In the genomic region with DNA sequence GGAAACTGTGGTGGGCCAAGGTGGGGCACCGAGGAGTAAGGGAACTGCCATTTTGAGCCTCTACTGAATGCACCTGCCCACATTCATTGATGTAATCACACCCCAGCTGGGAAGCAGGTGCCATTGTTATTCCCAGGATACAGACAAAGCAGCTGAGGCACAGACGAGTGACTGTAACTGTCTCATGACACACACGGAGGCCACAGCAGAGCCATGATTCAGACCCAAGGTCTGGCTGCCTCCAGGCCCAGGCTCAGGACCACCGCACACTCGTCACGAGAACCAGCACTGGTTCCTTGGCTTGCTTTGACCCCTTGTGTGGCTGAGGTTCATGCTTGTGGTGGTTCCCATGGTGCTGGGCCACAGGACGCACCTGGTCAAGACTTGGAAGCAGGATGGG, we compare ENCODE assay signal across 25 cellular contexts. TPM values are rescaled to one million over a fixed set of nuclear protein-coding genes. Genes with fewer than 3 reads are reported as not detected.
A peak's percentile ranks its signal among the peaks of the same experiment; 100 is the strongest.
DNase-seq lines count a peak whose midpoint lies in the region; FAIRE-seq and TF ChIP-seq lines count a peak whose summit lies in the region.
"Had no signal": no experiment of that assay in that cellular context is flagged by ENCODE, and none has a peak within 500 bp of the region (broad histone marks: within the 10 kb centered on the region; RNA-seq: fewer than 3 reads in every experiment).

No MANE protein-coding gene starts in this region.

- H4K8ac ChIP-seq in H1 (ENCODE audit: extremely low read depth, insufficient read depth, low read length): no peak overlapping the region; the same call in none of the 2 replicates

- peak overlapping the region; percentile 1 for H4K91ac ChIP-seq in H1 (replicated peaks; ENCODE audit: insufficient read length, low read length)

- intact Hi-C loops in adrenal gland (cut with DNase I): loop anchor here in 1 of 2 donors (5.0 kb wide), 1 partner anchor 33 kb away; no protein-coding TSS in a partner anchor

- H3K9me3 Mint-ChIP-seq in activated CD4-positive, alpha-beta T cell treated with anti-CD3 and anti-CD28 coated beads, Interleukin-2, amount 10 ng/mL, durations not matched to agents 7 days and 5 days: no peaks in the 10 kb centered on the region
- H3K9me3 Mint-ChIP-seq: stimulated activated naive CD8-positive, alpha-beta T cell treated with anti-CD3 and anti-CD28 coated beads, Interleukin-15, amount 100 ng/mL, for 72 hours had no signal

- H3K4me1 ChIP-seq in H1 (replicated peaks in 1 of 4; ENCODE audit: control insufficient read depth in 3 of 4, insufficient read depth in 4 of 4, low read length in 3 of 4) (peaks cover 0 to 14% (median 7%) of the 10 kb centered on the region in 4 experiments; a peak in 4 of 7 replicates), adrenal gland (replicated peaks in 1 of 2) (peaks cover 0 to 3% of the 10 kb centered on the region in 2 donors)

- no peak overlapping the region for H2AK5ac ChIP-seq in H1 (ENCODE audit: low read depth, low read length)

- 92% methylated on average over 7 of the region's 7 CpGs; no CpG with 5 or more reads in 1 of the 2 experiments for WGBS in H1 (ENCODE audit: extremely low coverage in 1 of 2, insufficient coverage in 1 of 2, insufficient read length in 1 of 2, insufficient replicate concordance in 2 of 2, low coverage in 1 of 2, low lambda C conversion rate in 2 of 2, missing lambda C conversion rate in 1 of 2), 2 experiments
- 72 to 91% (median 84%) methylated on average over 4 to 7 of the region's 7 CpGs for WGBS in adrenal gland, 4 donors

- CTCF ChIA-PET in H1 (lab: Charles Lee; ENCODE audit: partially characterized antibody): interaction anchor here (0.9 to 6.9 kb wide), 5 partner anchors 11 to 135 kb away, joined by 3 to 40 read pairs (median 8); no protein-coding TSS in a partner anchor
- CTCF ChIA-PET in activated CD4-positive, alpha-beta T cell treated with anti-CD3 and anti-CD28 coated beads, Interleukin-2, amount 10 ng/mL, durations not matched to agents 7 days and 5 days (lab: Charles Lee): interaction anchor here (1.2 to 1.9 kb wide), 3 partner anchors 11 to 119 kb away, joined by 4 to 9 read pairs (median 4); no protein-coding TSS in a partner anchor

- no peaks in the 10 kb centered on the region for H3K36me3 Mint-ChIP-seq in activated CD4-positive, alpha-beta T cell treated with anti-CD3 and anti-CD28 coated beads, Interleukin-2, amount 10 ng/mL, durations not matched to agents 7 days and 5 days (ENCODE audit: low read depth)

- no peaks in the 10 kb centered on the region for H3K79me2 ChIP-seq in H1 (ENCODE audit: control insufficient read depth in 1 of 2, insufficient read depth in 2 of 2, low read length in 2 of 2)

- H2AFZ ChIP-seq in H1 (ENCODE audit: low read length): peak overlapping the region; percentile 72; the same call in 1 of the 2 replicates
- H2AFZ ChIP-seq: GM23248 had no signal

- peak overlapping the region; percentile 62; the same call in 1 of the 2 replicates for H3K18ac ChIP-seq in H1 (ENCODE audit: extremely low read depth, low read length)

- FAIRE-seq in H1 (lab: Jason Lieb, UNC): no peak
- FAIRE-seq: A549 had no signal

- H3K4ac ChIP-seq in H1 (replicated peaks; ENCODE audit: insufficient read length, low read depth, low read length): no peak overlapping the region

- TF ChIP-seq POLR2A in H1 (IDR thresholded peaks at IDR 0.05; ENCODE audit: control extremely low read depth in 1 of 2, low read depth in 2 of 2, low read length in 2 of 2): no peak
- no peak for TF ChIP-seq POLR2A in adrenal gland (IDR thresholded peaks at IDR 0.05)

- no peak overlapping the region for H3K27ac Mint-ChIP-seq in activated CD4-positive, alpha-beta T cell treated with anti-CD3 and anti-CD28 coated beads, Interleukin-2, amount 10 ng/mL, durations not matched to agents 7 days and 5 days
- H3K27ac Mint-ChIP-seq: B cell; stimulated activated naive CD8-positive, alpha-beta T cell treated with anti-CD3 and anti-CD28 coated beads, Interleukin-15, amount 100 ng/mL, for 72 hours had no signal

- no peaks in the 10 kb centered on the region for H3K23me2 ChIP-seq in H1 (ENCODE audit: low read depth, low read length)

- H2BK20ac ChIP-seq in H1 (ENCODE audit: low read length): no peak overlapping the region

- H3K9ac ChIP-seq in H1 (replicated peaks in 1 of 4; ENCODE audit: extremely low read depth in 1 of 4, low read depth in 3 of 4, low read length in 3 of 4): no peak overlapping the region
- H3K9ac ChIP-seq: GM23248 had no signal

- H3K23ac ChIP-seq in H1 (ENCODE audit: insufficient read length): no peak overlapping the region

- H3K14ac ChIP-seq in H1 (ENCODE audit: insufficient read length): no peak overlapping the region

- no peaks in the 10 kb centered on the region for H3K9me3 ChIP-seq in H1 (ENCODE audit: insufficient read depth in 2 of 2, low read depth in 1 of 2, low read length in 1 of 2)
- H3K9me3 ChIP-seq in adrenal gland (replicated peaks in 1 of 3): no peaks in the 10 kb centered on the region
- H3K9me3 ChIP-seq: A549, tibial artery had no signal

- no peak overlapping the region for H3K56ac ChIP-seq in H1 (replicated peaks; ENCODE audit: insufficient read length, low read depth, low read length)

- H3K27me3 ChIP-seq in H1 (replicated peaks in 1 of 4; ENCODE audit: control insufficient read depth in 3 of 4, extremely low read depth in 1 of 4, insufficient read depth in 3 of 4, low read length in 3 of 4) (no peaks in the 10 kb centered on the region), adrenal gland (no peaks in the 10 kb centered on the region)
- H3K27me3 ChIP-seq: tibial artery had no signal

- H3K27ac ChIP-seq in H1 (ENCODE audit: low read depth, low read length) (no peak overlapping the region), adrenal gland (no peak overlapping the region)
- H3K27ac ChIP-seq: A549, coronary artery, GM23248, HL-60, tibial artery had no signal

- peak; percentile 57 for DNase-seq in NCI-H2171 treated with DMSO at 0.1 percent for 48 hours (lab: John Stamatoyannopoulos, UW)
- DNase-seq in NCI-H2171 (lab: John Stamatoyannopoulos, UW): no peak
- DNase-seq in NCI-H69 (lab: John Stamatoyannopoulos, UW): peak; percentile 30
- no peak for DNase-seq in H1 (ENCODE audit: low read depth in 1 of 2, low spot score in 2 of 2)
- no peak for DNase-seq in OCI-M2 (lab: John Stamatoyannopoulos, UW; ENCODE audit: unreplicated experiment)
- DNase-seq in activated CD4-positive, alpha-beta T cell treated with anti-CD3 and anti-CD28 coated beads, Interleukin-2, amount 10 ng/mL, durations not matched to agents 7 days and 5 days: no peak
- no peak for DNase-seq in GDM1 (lab: John Stamatoyannopoulos, UW)
- no peak for DNase-seq in adrenal gland
- DNase-seq: activated gamma-delta T cell treated with Interleukin-2 at 50 U/mL for 16 hours; activated T-cell treated with anti-CD3 and anti-CD28 coated beads, Interleukin-2, amount 50 U/mL, for 1 hour; amniotic stem cell; kidney glomerular epithelial cell; mammary epithelial cell; NCI-H1694 treated with DMSO at 0.1 percent for 48 hours; NCI-H510A; retina; stimulated activated CD4-positive, alpha-beta T cell treated with anti-CD3 and anti-CD28 coated beads, Interleukin-12 subunit alpha, Interleukin-12 subunit beta, amount 100 ng/mL, for 4 hours; stimulated activated naive CD8-positive, alpha-beta T cell treated with anti-CD3 and anti-CD28 coated beads, Interleukin-15, amount 100 ng/mL, for 72 hours; T-helper 9 cell; tibial artery had no signal

- no peaks in the 10 kb centered on the region for H3K36me3 ChIP-seq in H1 (ENCODE audit: control insufficient read depth in 2 of 4, insufficient read depth in 4 of 4, low read length in 3 of 4)
- no peaks in the 10 kb centered on the region for H3K36me3 ChIP-seq in adrenal gland (replicated peaks in 1 of 2)
- H3K36me3 ChIP-seq: tibial artery had no signal

- H3K4me2 ChIP-seq in H1 (ENCODE audit: insufficient read depth in 1 of 2, low read depth in 2 of 2, low read length in 2 of 2): no peak overlapping the region
- H3K4me2 ChIP-seq: A549 had no signal

- H2BK120ac ChIP-seq in H1 (replicated peaks; ENCODE audit: low read depth, low read length): no peak overlapping the region

- no peak for TF ChIP-seq CTCF in H1 (IDR thresholded peaks at IDR 0.05; ENCODE audit: control extremely low read depth in 1 of 3, insufficient read depth in 1 of 3, low read depth in 1 of 3, low read length in 3 of 3)
- no peak for TF ChIP-seq CTCF in adrenal gland (IDR thresholded peaks at IDR 0.05)

- no peak overlapping the region for H2BK5ac ChIP-seq in H1 (ENCODE audit: low read depth, low read length)

- peaks cover 4% of the 10 kb centered on the region for H3K27me3 Mint-ChIP-seq in activated CD4-positive, alpha-beta T cell treated with anti-CD3 and anti-CD28 coated beads, Interleukin-2, amount 10 ng/mL, durations not matched to agents 7 days and 5 days
- H3K27me3 Mint-ChIP-seq: B cell; stimulated activated naive CD8-positive, alpha-beta T cell treated with anti-CD3 and anti-CD28 coated beads, Interleukin-15, amount 100 ng/mL, for 72 hours had no signal

- H3K79me1 ChIP-seq in H1 (ENCODE audit: low read depth, low read length): no peaks in the 10 kb centered on the region

- H3K4me3 ChIP-seq in H1 (ENCODE audit: extremely low read depth in 1 of 4, insufficient read depth in 2 of 4, low read depth in 3 of 4, low read length in 4 of 4): no peak overlapping the region
- no peak overlapping the region for H3K4me3 ChIP-seq in adrenal gland
- H3K4me3 ChIP-seq: A549, coronary artery, GM23248, tibial artery had no signal

- no peak for TF ChIP-seq RAD21 in H1 (IDR thresholded peaks at IDR 0.05 in 1 of 2, conservative IDR thresholded peaks at IDR 0.05 in 1 of 2; ENCODE audit: low read depth in 2 of 2, low read length in 2 of 2)

- H4K20me1 ChIP-seq in H1 (replicated peaks in 1 of 2; ENCODE audit: control insufficient read depth in 1 of 2, insufficient read depth in 2 of 2, low read length in 2 of 2): no peaks in the 10 kb centered on the region

- H3K4me1 Mint-ChIP-seq in activated CD4-positive, alpha-beta T cell treated with anti-CD3 and anti-CD28 coated beads, Interleukin-2, amount 10 ng/mL, durations not matched to agents 7 days and 5 days: peaks cover 8% of the 10 kb centered on the region

- TF ChIP-seq EP300 in H1 (IDR thresholded peaks at IDR 0.05; ENCODE audit: borderline replicate concordance in 1 of 2, low read depth in 2 of 2, low read length in 2 of 2): no peak

- no peak overlapping the region for H3K4me3 Mint-ChIP-seq in activated CD4-positive, alpha-beta T cell treated with anti-CD3 and anti-CD28 coated beads, Interleukin-2, amount 10 ng/mL, durations not matched to agents 7 days and 5 days
- H3K4me3 Mint-ChIP-seq: B cell; stimulated activated naive CD8-positive, alpha-beta T cell treated with anti-CD3 and anti-CD28 coated beads, Interleukin-15, amount 100 ng/mL, for 72 hours had no signal

- H2BK12ac ChIP-seq in H1 (ENCODE audit: low read depth, low read length): peak overlapping the region; percentile 29; the same call in 1 of the 2 replicates

- 0 out of 2 replicates have a peak overlapping the region, but pooled peaks have one; percentile 73 for H2BK15ac ChIP-seq in H1 (ENCODE audit: low read length)

- H4K5ac ChIP-seq in H1 (ENCODE audit: insufficient read length, low read depth, low read length): no peak overlapping the region

- POLR2A ChIA-PET in H1 (lab: Charles Lee; ENCODE audit: partially characterized antibody): interaction anchor here (0.8 to 3.9 kb wide), 4 partner anchors 10 to 53 kb away, joined by 3 to 17 read pairs (median 4); a partner anchor contains a TSS
- POLR2A ChIA-PET in activated CD4-positive, alpha-beta T cell treated with anti-CD3 and anti-CD28 coated beads, Interleukin-2, amount 10 ng/mL, durations not matched to agents 7 days and 5 days (lab: Charles Lee): no interaction called here

RNA-seq across cellular contexts. Expression of a gene that starts 45.6 kb away (rescaled TPM):
- total RNA-seq in H1 (2021; fragmentation: NEBNext Ultra II Directional; extraction: Animal tissue kit (Norgen Biotek cat#: 25700)): 281 and 293 TPM in 2 replicates
- polyA plus RNA-seq in H1 (2011; rRNA removed) (75.1 and 77.5 TPM in 2 replicates), adrenal gland (100 to 1,000 TPM in 1 of 3 donors, 10 to 100 TPM in 2; 27.5 to 108 (median 32.4) TPM)
- polyA plus RNA-seq in H1 (2011; cell fraction: cytosol; rRNA removed): 106 TPM
- 36.4 TPM for polyA plus RNA-seq in H1 (2011; cell fraction: nucleus; rRNA removed)
- 90.8 to 156 TPM (median 113 TPM) in 4 replicates for polyA plus RNA-seq in H1 (2012, experiment 1 of 2)
- polyA plus RNA-seq in H1 (2012, experiment 2 of 2): 23.0 TPM
- 121 TPM for polyA plus RNA-seq in H1 (2013, experiment 1 of 2)
- polyA plus RNA-seq in H1 (2013, experiment 2 of 2): 134 TPM
- polyA minus RNA-seq in H1 (2011; rRNA and poly(A)+ RNA removed): 54.2 and 97.8 TPM in 2 replicates
- 103 TPM for polyA minus RNA-seq in H1 (2011; cell fraction: cytosol; rRNA and poly(A)+ RNA removed)
- polyA minus RNA-seq in H1 (2011; cell fraction: nucleus; rRNA and poly(A)+ RNA removed): 90.3 TPM
- 10 to 100 TPM; 14.2 to 15.5 TPM for total RNA-seq in activated CD4-positive, alpha-beta T cell treated with anti-CD3 and anti-CD28 coated beads, Interleukin-2, amount 10 ng/mL, durations not matched to agents 7 days and 5 days
- 100 to 1,000 TPM in 6 of 8 donors, 10 to 100 TPM in 2; 91.3 to 166 (median 122) TPM for total RNA-seq in adrenal gland

RNA-seq across cellular contexts. Expression of a gene that starts 56.5 kb away (rescaled TPM):
- total RNA-seq in H1 (2021; fragmentation: NEBNext Ultra II Directional; extraction: Animal tissue kit (Norgen Biotek cat#: 25700)): 230 and 255 TPM in 2 replicates
- polyA plus RNA-seq in H1 (2011; rRNA removed) (72.7 and 77.1 TPM in 2 replicates), adrenal gland (10 to 100 TPM; 47.3 to 82.0 (median 78.6) TPM)
- polyA plus RNA-seq in H1 (2011; cell fraction: cytosol; rRNA removed): 76.6 TPM
- 138 TPM for polyA plus RNA-seq in H1 (2011; cell fraction: nucleus; rRNA removed)
- 127 to 202 TPM (median 129 TPM) in 4 replicates for polyA plus RNA-seq in H1 (2012, experiment 1 of 2)
- polyA plus RNA-seq in H1 (2012, experiment 2 of 2): 64.9 TPM
- 434 TPM for polyA plus RNA-seq in H1 (2013, experiment 1 of 2)
- 464 TPM for polyA plus RNA-seq in H1 (2013, experiment 2 of 2)
- 86.9 and 117 TPM in 2 replicates for polyA minus RNA-seq in H1 (2011; rRNA and poly(A)+ RNA removed)
- 75.5 TPM for polyA minus RNA-seq in H1 (2011; cell fraction: cytosol; rRNA and poly(A)+ RNA removed)
- 191 TPM for polyA minus RNA-seq in H1 (2011; cell fraction: nucleus; rRNA and poly(A)+ RNA removed)
- total RNA-seq in activated CD4-positive, alpha-beta T cell treated with anti-CD3 and anti-CD28 coated beads, Interleukin-2, amount 10 ng/mL, durations not matched to agents 7 days and 5 days: 100 to 1,000 TPM; 183 to 191 TPM
- total RNA-seq in adrenal gland: 100 to 1,000 TPM in 3 of 8 donors, 10 to 100 TPM in 5; 30.0 to 121 (median 94.6) TPM

Comparison
In these comparisons a context has a peak if more than half of its experiments do, and no peak if none do; other contexts are left out.
1. DNase-seq: peak in NCI-H2171 treated with DMSO at 0.1 percent for 48 hours (single experiment) and NCI-H69 (single experiment); none in NCI-H2171 (single experiment), H1 (0 of 2), OCI-M2 (single experiment), activated CD4-positive, alpha-beta T cell treated with anti-CD3 and anti-CD28 coated beads, Interleukin-2, amount 10 ng/mL, durations not matched to agents 7 days and 5 days (single experiment), GDM1 (single experiment) and adrenal gland (0 of 7).
2. RNA of a gene that starts 45.6 kb away (total RNA-seq): 281 to 293 TPM in H1 and 91.3 to 166 TPM in adrenal gland; 14.2 to 15.5 TPM in activated CD4-positive, alpha-beta T cell treated with anti-CD3 and anti-CD28 coated beads, Interleukin-2, amount 10 ng/mL, durations not matched to agents 7 days and 5 days; every median in the first group is over 4 times any median in the second.